Comparison of ENCODE assay signal across 13 cellular contexts in the genomic region with DNA sequence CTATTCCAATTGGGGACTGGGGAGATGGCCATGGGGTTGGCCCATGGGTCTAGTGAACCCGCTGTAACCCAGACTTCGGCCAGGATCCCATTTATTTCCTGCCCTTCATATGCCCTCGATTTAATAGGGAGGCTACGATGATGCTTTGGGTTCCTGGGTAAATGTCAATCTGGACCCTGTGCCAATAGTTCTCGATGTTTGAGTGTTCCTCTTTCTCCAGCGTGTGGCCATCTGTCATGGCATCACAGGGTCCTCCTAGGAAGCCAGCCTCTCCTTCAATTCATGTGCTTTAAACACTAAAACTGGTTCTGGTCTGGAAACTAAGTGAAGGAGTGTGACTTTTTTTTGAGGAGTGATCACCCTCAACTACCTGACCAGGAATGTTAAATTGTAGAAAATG.
"Had no signal": no experiment of that assay in that cellular context is flagged by ENCODE, and none has a peak within 500 bp of the region (broad histone marks: within the 10 kb centered on the region; RNA-seq: fewer than 3 reads in every experiment).

No MANE protein-coding gene starts in this region.

- DNase-seq: dermis blood vessel endothelial cell; effector CD4-positive, alpha-beta T cell; effector memory CD4-positive, alpha-beta T cell; foreskin keratinocyte; heart left ventricle; hippocampal formation; left cardiac atrium; left lung; left ventricle myocardium superior; lower lobe of right lung; mesenchymal stem cell; mucosa of descending colon had no signal

- H3K4me1 Mint-ChIP-seq: mesothelial cell of epicardium had no signal

- H3K4me3 Mint-ChIP-seq: mesothelial cell of epicardium had no signal

- H3K27ac Mint-ChIP-seq: mesothelial cell of epicardium had no signal
